Comparison of ENCODE assay signal across 10 cellular contexts in genomic region chr19:1364070-1364719, GRCh38. TPM values are rescaled to one million over a fixed set of nuclear protein-coding genes. Genes with fewer than 3 reads are reported as not detected.
DNase-seq lines count a peak whose midpoint lies in the region; ATAC-seq, FAIRE-seq and TF ChIP-seq lines count a peak whose summit lies in the region.
"Had no signal": no experiment of that assay in that cellular context is flagged by ENCODE, and none has a peak within 500 bp of the region (broad histone marks: within the 10 kb centered on the region; RNA-seq: fewer than 3 reads in every experiment).

No MANE protein-coding gene starts in this region.

- in situ Hi-C loops in IMR-90 (cut with MboI; ENCODE audit: low sequenced_read_pairs) = loop anchor here (5.0 kb wide), 1 partner anchor 82 kb away; no protein-coding TSS in a partner anchor

- H3K27ac ChIP-seq in DOHH2 (ENCODE audit: low read depth, low read length) (no peak overlapping the region), IMR-90 (ENCODE audit: insufficient read depth, low read length) (no peak overlapping the region), astrocyte (ENCODE audit: low read depth, low read length) (no peak overlapping the region), neural progenitor cell (no peak overlapping the region), esophagus muscularis mucosa (replicated peaks in 1 of 4) (no peak overlapping the region), right atrium auricular region (no peak overlapping the region)
- H3K27ac ChIP-seq: SJCRH30 had no signal

- H4K8ac ChIP-seq in IMR-90 (ENCODE audit: low read depth in 2 of 2, low read length in 2 of 2) = no peak overlapping the region

- H4K20me1 ChIP-seq in DOHH2 (ENCODE audit: control insufficient read depth, insufficient read depth, low read depth, low read length) (no peaks in the 10 kb centered on the region), IMR-90 (ENCODE audit: insufficient read depth, low read length) (no peaks in the 10 kb centered on the region; the same call in 1 of the 2 replicates), astrocyte (ENCODE audit: insufficient read depth, low read length) (peaks cover 9% of the 10 kb centered on the region), neural progenitor cell (ENCODE audit: low read depth) (peaks cover 66% of the 10 kb centered on the region)

- H4K91ac ChIP-seq in IMR-90 (ENCODE audit: insufficient read depth, low read depth, low read length) = no peak overlapping the region

- no peak for TF ChIP-seq RAD21 in IMR-90 (IDR thresholded peaks at IDR 0.05; ENCODE audit: low read length)

- H3K14ac ChIP-seq in IMR-90 (replicated peaks; ENCODE audit: low read depth, low read length) = no peak overlapping the region

- no peak overlapping the region; the same call in 1 of the 2 replicates for H2BK120ac ChIP-seq in IMR-90 (ENCODE audit: low read depth, low read length)

- H3K9me3 Mint-ChIP-seq in astrocyte (ENCODE audit: unreplicated experiment) (no peaks in the 10 kb centered on the region), neural progenitor cell (no peaks in the 10 kb centered on the region)

- H3K36me3 ChIP-seq in DOHH2 (ENCODE audit: control insufficient read depth, low read length) (peaks cover 70% of the 10 kb centered on the region), IMR-90 (ENCODE audit: control insufficient read depth, insufficient read depth, low read length) (peaks cover 49% of the 10 kb centered on the region), astrocyte (ENCODE audit: insufficient read depth, low read length) (peaks cover 23% of the 10 kb centered on the region), neural progenitor cell (peaks cover 4% of the 10 kb centered on the region), esophagus muscularis mucosa (peaks cover 22 to 92% (median 87%) of the 10 kb centered on the region in 4 donors), right atrium auricular region (peaks cover 69% of the 10 kb centered on the region)

- H3K4me1 Mint-ChIP-seq in astrocyte (ENCODE audit: low read depth, unreplicated experiment) (peaks cover 14% of the 10 kb centered on the region), neural progenitor cell (peaks cover 40% of the 10 kb centered on the region)

- no peak for TF ChIP-seq EP300 in esophagus muscularis mucosa (IDR thresholded peaks at IDR 0.05)

- H2AK5ac ChIP-seq in IMR-90 (ENCODE audit: low read depth, low read length) = no peak overlapping the region

- H4K5ac ChIP-seq in IMR-90 (ENCODE audit: low read depth, low read length) = no peak overlapping the region

- H2AFZ ChIP-seq in IMR-90 (replicated peaks; ENCODE audit: low read length, poor library complexity) = no peak overlapping the region
- H2AFZ ChIP-seq in astrocyte (ENCODE audit: low read depth, low read length) = no peak overlapping the region
- no peak overlapping the region for H2AFZ ChIP-seq in neural progenitor cell (replicated peaks)

- H3K4me1 ChIP-seq in DOHH2 (ENCODE audit: control insufficient read depth, low read length) (peaks cover 4% of the 10 kb centered on the region; the same call in 1 of the 2 replicates), IMR-90 (ENCODE audit: control insufficient read depth, insufficient read depth, low read length) (peaks cover 13% of the 10 kb centered on the region), astrocyte (ENCODE audit: insufficient read depth, low read length) (peaks cover 43% of the 10 kb centered on the region), neural progenitor cell (peaks cover 44% of the 10 kb centered on the region), esophagus muscularis mucosa (peaks cover 23 to 28% (median 25%) of the 10 kb centered on the region in 4 donors), right atrium auricular region (peaks cover 0 to 25% of the 10 kb centered on the region in 2 donors)

- H3K4me3 ChIP-seq in DOHH2 (ENCODE audit: low read length) = no peak overlapping the region
- no peak overlapping the region for H3K4me3 ChIP-seq in IMR-90 (ENCODE audit: insufficient read depth, low read depth, low read length)
- no peak overlapping the region for H3K4me3 ChIP-seq in astrocyte (ENCODE audit: insufficient read depth, low read depth, low read length)
- H3K4me3 ChIP-seq in neural progenitor cell = no peak overlapping the region
- H3K4me3 ChIP-seq in esophagus muscularis mucosa = no peak overlapping the region
- no peak overlapping the region for H3K4me3 ChIP-seq in right atrium auricular region
- H3K4me3 ChIP-seq: SJCRH30 had no signal

- H2BK5ac ChIP-seq in IMR-90 (ENCODE audit: low read depth, low read length, poor library complexity, severe bottlenecking) = no peak overlapping the region

- H3K79me2 ChIP-seq in DOHH2 (ENCODE audit: control insufficient read depth, low read length) (no peaks in the 10 kb centered on the region), astrocyte (ENCODE audit: insufficient read depth, low read length) (peaks cover 25% of the 10 kb centered on the region), neural progenitor cell (ENCODE audit: low read depth) (peaks cover 60% of the 10 kb centered on the region)

- no peak overlapping the region for H2AK9ac ChIP-seq in IMR-90 (replicated peaks; ENCODE audit: low read depth, low read length, poor library complexity)

- CTCF ChIA-PET in IMR-90 (lab: Yijun Ruan, JAX) = no interaction called here

- H3K9me2 ChIP-seq in DOHH2 (replicated peaks; ENCODE audit: control insufficient read depth, low read length) = no peaks in the 10 kb centered on the region

- H3K4ac ChIP-seq in IMR-90 (ENCODE audit: low read depth, low read length) = no peak overlapping the region

- no peaks in the 10 kb centered on the region for H3K27me3 Mint-ChIP-seq in astrocyte (ENCODE audit: low read depth, unreplicated experiment)
- peaks cover 8% of the 10 kb centered on the region for H3K27me3 Mint-ChIP-seq in neural progenitor cell (ENCODE audit: insufficient read depth, low read depth)

- no peak for ATAC-seq in IMR-90 (ENCODE audit: low read depth)
- ATAC-seq in GM19455 (IDR thresholded peaks at IDR 0.05; ENCODE audit: unreplicated experiment) = no peak

- no peak overlapping the region for H2BK20ac ChIP-seq in IMR-90 (ENCODE audit: low read depth, low read length)

- H3K4me2 ChIP-seq in DOHH2 (ENCODE audit: low read length) (no peak overlapping the region), IMR-90 (ENCODE audit: low read depth, low read length) (no peak overlapping the region), astrocyte (ENCODE audit: low read length) (no peak overlapping the region), neural progenitor cell (no peak overlapping the region)

- peak; percentile 20 for DNase-seq in IMR-90
- no peak for DNase-seq in astrocyte (ENCODE audit: low read depth)
- DNase-seq in neural progenitor cell (ENCODE audit: low spot score) = no peak
- no peak for DNase-seq in esophagus muscularis mucosa (ENCODE audit: extremely low spot score)
- no peak for DNase-seq in effector CD8-positive, alpha-beta T cell (lab: John Stamatoyannopoulos, UW)
- DNase-seq in right atrium auricular region (ENCODE audit: low spot score) = no peak
- DNase-seq: SJCRH30 had no signal

- no peak overlapping the region for H3K23ac ChIP-seq in IMR-90 (ENCODE audit: low read depth, low read length)

- peaks cover 9% of the 10 kb centered on the region for H3K36me3 Mint-ChIP-seq in astrocyte (ENCODE audit: low read depth, unreplicated experiment)
- peaks cover 38% of the 10 kb centered on the region for H3K36me3 Mint-ChIP-seq in neural progenitor cell

- no peak overlapping the region for H2BK15ac ChIP-seq in IMR-90 (ENCODE audit: low read depth, low read length)

- peaks cover 0 to 49% of the 10 kb centered on the region in 2 experiments; a peak in 3 of 4 replicates for H3K79me1 ChIP-seq in IMR-90 (ENCODE audit: low read depth in 1 of 2, low read length in 2 of 2)

- H3K27ac Mint-ChIP-seq in astrocyte (ENCODE audit: unreplicated experiment) (no peak overlapping the region), neural progenitor cell (no peak overlapping the region)

- no peak for TF ChIP-seq POLR2A in IMR-90 (IDR thresholded peaks at IDR 0.05; ENCODE audit: low read depth, low read length)
- no peak for TF ChIP-seq POLR2A in esophagus muscularis mucosa (IDR thresholded peaks at IDR 0.05; ENCODE audit: low read depth)

- 100% methylated on average over 4 of the region's 15 CpGs; no CpG with 5 or more reads in 1 of the 2 experiments for WGBS in IMR-90 (ENCODE audit: extremely low coverage in 2 of 2, insufficient read length in 1 of 2), 2 experiments
- 75% methylated on average over 15 of the region's 15 CpGs for WGBS in esophagus muscularis mucosa

- dilution Hi-C loops in IMR-90 (cut with HindIII; ENCODE audit: low sequenced_read_pairs, unreplicated experiment) = no loop called here

- FAIRE-seq in astrocyte (lab: Jason Lieb, UNC) = peak; percentile 52
- FAIRE-seq: frontal cortex had no signal

- TF ChIP-seq CTCF in DOHH2 (IDR thresholded peaks at IDR 0.05; ENCODE audit: low read depth, low read length, poor library complexity, severe bottlenecking) (peak; percentile 31), IMR-90 (conservative IDR thresholded peaks at IDR 0.05; ENCODE audit: low read depth, low read length) (peak; percentile 22; the same call in 1 of the 2 replicates), astrocyte (IDR thresholded peaks at IDR 0.05; ENCODE audit: insufficient read depth, low read depth, low read length) (peak; percentile 38), neural progenitor cell (IDR thresholded peaks at IDR 0.05) (peak; percentile 21), esophagus muscularis mucosa (IDR thresholded peaks at IDR 0.05) (peak in 1 of 3 experiments; percentile 7), right atrium auricular region (IDR thresholded peaks at IDR 0.05) (peak in 1 of 2 donors; percentile 26)

- POLR2A ChIA-PET in IMR-90 (lab: Charles Lee; ENCODE audit: unreplicated experiment) = no interaction called here

- peaks cover 9% of the 10 kb centered on the region for H3K9me1 ChIP-seq in IMR-90 (ENCODE audit: insufficient read depth, low read length)

- H3K9ac ChIP-seq in IMR-90 (ENCODE audit: low read depth, low read length) = no peak overlapping the region
- no peak overlapping the region for H3K9ac ChIP-seq in astrocyte (ENCODE audit: low read length)
- no peak overlapping the region for H3K9ac ChIP-seq in neural progenitor cell

- H3F3A ChIP-seq in DOHH2 (ENCODE audit: control insufficient read depth, insufficient read depth) (no peaks in the 10 kb centered on the region), neural progenitor cell (ENCODE audit: low read depth) (peaks cover 51% of the 10 kb centered on the region)

- H3K56ac ChIP-seq in IMR-90 (ENCODE audit: extremely low read depth, insufficient read depth, low read length) = no peak overlapping the region

- H3K27me3 ChIP-seq in DOHH2 (ENCODE audit: control insufficient read depth, low read length) (no peaks in the 10 kb centered on the region), IMR-90 (ENCODE audit: control insufficient read depth, insufficient read depth, low read length) (no peaks in the 10 kb centered on the region), astrocyte (ENCODE audit: insufficient read depth, low read length) (no peaks in the 10 kb centered on the region), neural progenitor cell (no peaks in the 10 kb centered on the region), esophagus muscularis mucosa (no peaks in the 10 kb centered on the region), right atrium auricular region (no peaks in the 10 kb centered on the region)
- H3K27me3 ChIP-seq: SJCRH30 had no signal

- no peak overlapping the region for H3K18ac ChIP-seq in IMR-90 (ENCODE audit: low read depth, low read length)

- intact Hi-C loops in IMR-90 (cut with micrococcal nuclease) (loop anchor here (5.0 kb wide), 1 partner anchor 87 kb away; the partner anchor contains the start of gene FAM174C), esophagus muscularis mucosa (cut with DNase I) (no loop called here)

- H3K9me3 ChIP-seq in DOHH2 (ENCODE audit: control insufficient read depth, insufficient read depth, low read length) (no peaks in the 10 kb centered on the region), IMR-90 (ENCODE audit: control insufficient read depth, insufficient read depth, low read length) (no peaks in the 10 kb centered on the region), astrocyte (ENCODE audit: insufficient read depth, low read depth, low read length) (no peaks in the 10 kb centered on the region), neural progenitor cell (ENCODE audit: low read depth) (no peaks in the 10 kb centered on the region), esophagus muscularis mucosa (no peaks in the 10 kb centered on the region), right atrium auricular region (no peaks in the 10 kb centered on the region)
- H3K9me3 ChIP-seq: SJCRH30 had no signal

- H3K4me3 Mint-ChIP-seq in astrocyte (ENCODE audit: unreplicated experiment) (no peak overlapping the region), neural progenitor cell (no peak overlapping the region)

- no TSS peak for BruUV-seq in IMR-90 (replicated peaks; lab: Mats Ljungman, UMichigan)

RNA-seq across cellular contexts. Expression of gene NDUFS7, which starts 19.5 kb away (rescaled TPM):
- 60.8 and 64.7 TPM in 2 replicates for total RNA-seq in IMR-90 (2012; rRNA removed)
- 136 and 167 TPM in 2 replicates for polyA plus RNA-seq in IMR-90 (2012; rRNA removed)
- polyA plus RNA-seq in IMR-90 (2012; cell fraction: cytosol; rRNA removed) = 283 and 387 TPM in 2 replicates
- polyA plus RNA-seq in IMR-90 (2012; cell fraction: nucleus; rRNA removed; ENCODE audit: low replicate concordance) = 76.0 and 256 TPM in 2 replicates
- total RNA-seq in astrocyte = 64.0 and 67.3 TPM in 2 replicates
- total RNA-seq in neural progenitor cell (ENCODE audit: low replicate concordance) = 15.4 and 69.3 TPM in 2 replicates
- total RNA-seq in esophagus muscularis mucosa = 100 to 1,000 TPM in 1 of 4 donors, 10 to 100 TPM in 3; 85.6 to 110 (median 89.4) TPM
- 100 to 1,000 TPM; 234 to 326 TPM for total RNA-seq in right atrium auricular region

RNA-seq across cellular contexts. Expression of gene GAMT, which starts 37.1 kb away (rescaled TPM):
- total RNA-seq in IMR-90 (2012; rRNA removed) (22.8 and 23.9 TPM in 2 replicates), astrocyte (34.1 and 35.9 TPM in 2 replicates), neural progenitor cell (ENCODE audit: low replicate concordance) (13.8 and 53.7 TPM in 2 replicates), esophagus muscularis mucosa (10 to 100 TPM in 3 of 4 donors, 1 to 10 TPM in 1; 5.8 to 13.4 (median 11.9) TPM), right atrium auricular region (10 to 100 TPM; 45.8 to 92.5 TPM)
- 51.8 and 63.6 TPM in 2 replicates for polyA plus RNA-seq in IMR-90 (2012; rRNA removed)
- polyA plus RNA-seq in IMR-90 (2012; cell fraction: cytosol; rRNA removed) = 37.4 and 106 TPM in 2 replicates
- 22.7 and 61.5 TPM in 2 replicates for polyA plus RNA-seq in IMR-90 (2012; cell fraction: nucleus; rRNA removed; ENCODE audit: low replicate concordance)

RNA-seq across cellular contexts. Expression of gene DAZAP1, which starts 43.2 kb away (rescaled TPM):
- total RNA-seq in IMR-90 (2012; rRNA removed) (22.0 and 35.3 TPM in 2 replicates), astrocyte (94.7 and 108 TPM in 2 replicates), neural progenitor cell (ENCODE audit: low replicate concordance) (107 and 121 TPM in 2 replicates), esophagus muscularis mucosa (10 to 100 TPM; 44.9 to 79.4 (median 52.9) TPM), right atrium auricular region (10 to 100 TPM; 32.6 to 47.5 TPM)
- 62.8 and 63.6 TPM in 2 replicates for polyA plus RNA-seq in IMR-90 (2012; rRNA removed)
- 32.2 and 39.6 TPM in 2 replicates for polyA plus RNA-seq in IMR-90 (2012; cell fraction: cytosol; rRNA removed)
- polyA plus RNA-seq in IMR-90 (2012; cell fraction: nucleus; rRNA removed; ENCODE audit: low replicate concordance) = 127 and 151 TPM in 2 replicates
